Comparison of ENCODE assay signal across 20 cellular contexts in the genomic region with DNA sequence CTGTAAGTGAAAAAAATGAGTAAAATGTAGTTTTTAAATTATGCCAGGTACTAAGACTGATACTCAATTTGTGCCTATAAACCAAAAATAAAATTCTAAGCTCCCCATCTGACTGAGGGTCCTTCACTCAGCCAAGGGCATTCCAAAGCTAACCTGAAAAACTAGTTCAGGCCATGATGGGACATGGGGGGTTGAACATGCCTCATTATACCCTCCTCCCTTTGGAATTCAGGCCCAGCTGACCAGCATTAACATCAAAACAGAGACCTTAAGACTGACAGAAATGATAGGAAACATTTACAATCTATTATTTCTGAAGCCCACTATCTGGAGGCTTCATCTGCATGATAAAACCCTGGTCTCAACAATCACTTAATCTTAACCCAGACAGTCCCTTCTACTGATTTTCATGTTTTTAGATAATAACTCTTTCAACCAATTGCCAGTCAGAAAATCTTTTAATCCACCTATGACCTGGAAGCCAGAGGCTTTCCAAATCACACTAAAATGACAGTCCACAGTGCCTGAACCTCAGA.
"Had no signal": no experiment of that assay in that cellular context is flagged by ENCODE, and none has a peak within 500 bp of the region (broad histone marks: within the 10 kb centered on the region; RNA-seq: fewer than 3 reads in every experiment).

No MANE protein-coding gene starts in this region.

- ATAC-seq: activated CD4-positive, CD25-positive, alpha-beta regulatory T cell treated with anti-CD3 and anti-CD28 coated beads, Interleukin-2, amount 50 U/mL, for 24 hours; left lobe of liver; psoas muscle; right cardiac atrium had no signal

- H3K27ac ChIP-seq: ascending aorta, coronary artery, psoas muscle, skin epidermis had no signal

- H3K27ac Mint-ChIP-seq: activated CD4-positive, alpha-beta T cell treated with anti-CD3 and anti-CD28 coated beads, Interleukin-2, amount 10 ng/mL, durations not matched to agents 7 days and 5 days; activated naive CD4-positive, alpha-beta T cell treated with anti-CD3 and anti-CD28 coated beads, Interleukin-2, amount 10 ng/mL, durations not matched to agents 7 days and 5 days; type B pancreatic cell had no signal

- H3K27me3 Mint-ChIP-seq: activated naive CD4-positive, alpha-beta T cell treated with anti-CD3 and anti-CD28 coated beads, Interleukin-2, amount 10 ng/mL, durations not matched to agents 7 days and 5 days; central memory CD8-positive, alpha-beta T cell; stimulated activated naive CD8-positive, alpha-beta T cell treated with anti-CD3 and anti-CD28 coated beads, Interleukin-15, Interleukin-2, amounts not matched to agents 100 ng/mL and 50 ng/mL, for 24 hours; type B pancreatic cell had no signal

- H3K36me3 Mint-ChIP-seq: type B pancreatic cell had no signal

- DNase-seq: activated CD4-positive, alpha-beta T cell treated with anti-CD3 and anti-CD28 coated beads, Interleukin-2, amount 10 ng/mL, durations not matched to agents 7 days and 5 days; activated CD8-positive, alpha-beta memory T cell treated with anti-CD3 and anti-CD28 coated beads, Interleukin-2, amount 50 U/mL, for 4 hours; activated effector memory CD4-positive, alpha-beta T cell treated with Interleukin-2 at 50 U/mL for 16 hours; activated naive CD4-positive, alpha-beta T cell treated with anti-CD3 and anti-CD28 coated beads, Interleukin-2, amount 10 ng/mL, durations not matched to agents 7 days and 5 days; activated T-cell treated with anti-CD3 and anti-CD28 coated beads, Interleukin-2, amount 50 U/mL, for 48 hours; head of caudate nucleus; psoas muscle; right cardiac atrium; stimulated activated CD4-positive, alpha-beta T cell treated with anti-CD3 and anti-CD28 coated beads, Interleukin-15, amount 100 ng/mL, for 24 hours; stimulated activated CD4-positive, alpha-beta T cell treated with anti-CD3 and anti-CD28 coated beads, Interleukin-2, amount 100 ng/mL, for 48 hours; T-helper 1 cell; T1000 had no signal

- H3K36me3 ChIP-seq: ascending aorta had no signal

- H3K9me3 Mint-ChIP-seq: type B pancreatic cell had no signal

- H3K9me3 ChIP-seq: ascending aorta, psoas muscle had no signal

- H3K4me3 ChIP-seq: ascending aorta, coronary artery, psoas muscle, skin epidermis had no signal

- H3K27me3 ChIP-seq: ascending aorta had no signal

- H3K4me1 ChIP-seq: ascending aorta, psoas muscle had no signal

- H3K4me3 Mint-ChIP-seq: activated CD4-positive, alpha-beta T cell treated with anti-CD3 and anti-CD28 coated beads, Interleukin-2, amount 10 ng/mL, durations not matched to agents 7 days and 5 days; activated naive CD4-positive, alpha-beta T cell treated with anti-CD3 and anti-CD28 coated beads, Interleukin-2, amount 10 ng/mL, durations not matched to agents 7 days and 5 days; stimulated activated naive CD8-positive, alpha-beta T cell treated with anti-CD3 and anti-CD28 coated beads, Interleukin-15, Interleukin-2, amounts not matched to agents 100 ng/mL and 50 ng/mL, for 24 hours; type B pancreatic cell had no signal
